19 cellular contexts compared by ENCODE assay signal in genomic region chr7:156635529-156636385, GRCh38. TPM values are rescaled to one million over a fixed set of nuclear protein-coding genes. Genes with fewer than 3 reads are reported as not detected.
DNase-seq lines count a peak whose midpoint lies in the region; ATAC-seq, FAIRE-seq and TF ChIP-seq lines count a peak whose summit lies in the region.
"Had no signal": no experiment of that assay in that cellular context is flagged by ENCODE, and none has a peak within 500 bp of the region (broad histone marks: within the 10 kb centered on the region; RNA-seq: fewer than 3 reads in every experiment).

No MANE protein-coding gene starts in this region.

- H2AFZ ChIP-seq in K562 (ENCODE audit: low read depth, low read length), result no peak overlapping the region
- H2AFZ ChIP-seq: GM23338 had no signal

- H3K4me1 ChIP-seq in HEK293 (ENCODE audit: control insufficient read depth, insufficient read depth, low read length) (no peaks in the 10 kb centered on the region), K562 (replicated peaks in 1 of 2; ENCODE audit: control insufficient read depth in 2 of 2, insufficient read depth in 2 of 2, low read length in 2 of 2) (peaks cover 0 to 13% of the 10 kb centered on the region in 2 experiments; a peak in 4 of 5 replicates)
- H3K4me1 ChIP-seq: A549, BE2C had no signal

- H3K4me1 Mint-ChIP-seq in activated CD8-positive, alpha-beta memory T cell treated with anti-CD3 and anti-CD28 coated beads, Interleukin-2, amount 10 ng/mL, durations not matched to agents 7 days and 5 days, result peaks cover 10% of the 10 kb centered on the region
- H3K4me1 Mint-ChIP-seq in activated naive CD4-positive, alpha-beta T cell treated with anti-CD3 and anti-CD28 coated beads, Interleukin-2, amount 10 ng/mL, durations not matched to agents 7 days and 5 days, result peaks cover 11% of the 10 kb centered on the region

- no peaks in the 10 kb centered on the region for H3K9me3 Mint-ChIP-seq in activated CD8-positive, alpha-beta memory T cell treated with anti-CD3 and anti-CD28 coated beads, Interleukin-2, amount 10 ng/mL, durations not matched to agents 7 days and 5 days (ENCODE audit: low read depth)
- H3K9me3 Mint-ChIP-seq in activated naive CD4-positive, alpha-beta T cell treated with anti-CD3 and anti-CD28 coated beads, Interleukin-2, amount 10 ng/mL, durations not matched to agents 7 days and 5 days, result peaks cover 7% of the 10 kb centered on the region

- ATAC-seq in K562, result no peak
- ATAC-seq in activated CD8-positive, alpha-beta memory T cell treated with anti-CD3 and anti-CD28 coated beads, Interleukin-2, amount 10 ng/mL, durations not matched to agents 7 days and 5 days, result no peak
- ATAC-seq: A549, GM23338 had no signal

- H3K9me3 ChIP-seq in HEK293 (ENCODE audit: control insufficient read depth, insufficient read depth, low read depth, low read length) (no peaks in the 10 kb centered on the region), K562 (replicated peaks; ENCODE audit: control insufficient read depth, insufficient read depth, low read depth, low read length) (no peaks in the 10 kb centered on the region)
- H3K9me3 ChIP-seq: BE2C had no signal

- no peaks in the 10 kb centered on the region for H3K36me3 ChIP-seq in HEK293 (ENCODE audit: control insufficient read depth in 2 of 2, insufficient read depth in 1 of 2, low read length in 2 of 2)
- H3K36me3 ChIP-seq in K562 (ENCODE audit: control insufficient read depth, insufficient read depth, low read length), result peaks cover 3% of the 10 kb centered on the region; the same call in 1 of the 3 replicates
- H3K36me3 ChIP-seq: BE2C had no signal

- H3K4me3 Mint-ChIP-seq in activated CD8-positive, alpha-beta memory T cell treated with anti-CD3 and anti-CD28 coated beads, Interleukin-2, amount 10 ng/mL, durations not matched to agents 7 days and 5 days, result no peak overlapping the region
- no peak overlapping the region for H3K4me3 Mint-ChIP-seq in activated naive CD4-positive, alpha-beta T cell treated with anti-CD3 and anti-CD28 coated beads, Interleukin-2, amount 10 ng/mL, durations not matched to agents 7 days and 5 days
- H3K4me3 Mint-ChIP-seq: GM23338 had no signal

- CTCF ChIA-PET in HEK293 (lab: Yijun Ruan, JAX) (no interaction called here), K562 (lab: Yijun Ruan, JAX; ENCODE audit: low intra/inter-chr PET ratio) (no interaction called here)
- CTCF ChIA-PET in activated CD8-positive, alpha-beta memory T cell treated with anti-CD3 and anti-CD28 coated beads, Interleukin-2, amount 10 ng/mL, durations not matched to agents 7 days and 5 days (lab: Charles Lee), result no interaction called here
- CTCF ChIA-PET in activated naive CD4-positive, alpha-beta T cell treated with anti-CD3 and anti-CD28 coated beads, Interleukin-2, amount 10 ng/mL, durations not matched to agents 7 days and 5 days (lab: Charles Lee), result interaction anchor here (1.1 kb wide), 1 partner anchor 9 kb away, joined by 4 read pairs; no protein-coding TSS in a partner anchor

- DNase-seq in NCI-H748 (lab: John Stamatoyannopoulos, UW; ENCODE audit: unreplicated experiment) (peak; percentile 27), NCI-H748 treated with DMSO at 0.1 percent for 48 hours (lab: John Stamatoyannopoulos, UW) (no peak), DMS79 (lab: John Stamatoyannopoulos, UW) (peak; percentile 37), K562 (ENCODE audit: extremely low read depth in 1 of 4, low spot score in 3 of 4) (peak in 1 of 4 experiments; percentile 35), NCI-H82 (lab: John Stamatoyannopoulos, UW) (no peak)
- DNase-seq in activated CD8-positive, alpha-beta memory T cell treated with anti-CD3 and anti-CD28 coated beads, Interleukin-2, amount 10 ng/mL, durations not matched to agents 7 days and 5 days, result no peak
- no peak for DNase-seq in activated naive CD4-positive, alpha-beta T cell treated with anti-CD3 and anti-CD28 coated beads, Interleukin-2, amount 10 ng/mL, durations not matched to agents 7 days and 5 days
- DNase-seq: BE2C; CD4-positive, alpha-beta memory T cell; DND-41; GDM1; H7 had no signal

- H3K27ac Mint-ChIP-seq in activated CD8-positive, alpha-beta memory T cell treated with anti-CD3 and anti-CD28 coated beads, Interleukin-2, amount 10 ng/mL, durations not matched to agents 7 days and 5 days, result no peak overlapping the region
- no peak overlapping the region for H3K27ac Mint-ChIP-seq in activated naive CD4-positive, alpha-beta T cell treated with anti-CD3 and anti-CD28 coated beads, Interleukin-2, amount 10 ng/mL, durations not matched to agents 7 days and 5 days
- H3K27ac Mint-ChIP-seq: CD4-positive, alpha-beta memory T cell; GM23338 had no signal

- H3K27me3 Mint-ChIP-seq in activated CD8-positive, alpha-beta memory T cell treated with anti-CD3 and anti-CD28 coated beads, Interleukin-2, amount 10 ng/mL, durations not matched to agents 7 days and 5 days, result peaks cover 39% of the 10 kb centered on the region
- H3K27me3 Mint-ChIP-seq in activated naive CD4-positive, alpha-beta T cell treated with anti-CD3 and anti-CD28 coated beads, Interleukin-2, amount 10 ng/mL, durations not matched to agents 7 days and 5 days, result peaks cover 16% of the 10 kb centered on the region
- H3K27me3 Mint-ChIP-seq: IgD-negative memory B cell had no signal

- no peak overlapping the region for H3K4me2 ChIP-seq in K562 (ENCODE audit: insufficient read depth, low read length)
- H3K4me2 ChIP-seq: A549, GM23338 had no signal

- in situ Hi-C loops in K562 (cut with MboI), result no loop called here

- 51% methylated on average over 7 of the region's 7 CpGs for WGBS in K562 (ENCODE audit: insufficient coverage, low coverage, missing lambda C conversion rate)

- peaks cover 51% of the 10 kb centered on the region for H3K79me2 ChIP-seq in K562 (ENCODE audit: control insufficient read depth, insufficient read depth, low read length)

- no peak overlapping the region for H3K4me3 ChIP-seq in HEK293 (ENCODE audit: low read depth, low read length)
- no peak overlapping the region for H3K4me3 ChIP-seq in K562
- H3K4me3 ChIP-seq: A549, GM23338 had no signal

- no peaks in the 10 kb centered on the region for H3K27me3 ChIP-seq in K562 (ENCODE audit: control insufficient read depth in 2 of 2, insufficient read depth in 2 of 2, low read length in 2 of 2)
- H3K27me3 ChIP-seq: BE2C had no signal

- TF ChIP-seq RAD21 in K562 (CRISPR knock-in tag; conservative IDR thresholded peaks at IDR 0.05 in 1 of 2, IDR thresholded peaks at IDR 0.05 in 1 of 2), result no peak

- no peak for TF ChIP-seq EP300 in K562 (IDR thresholded peaks at IDR 0.05; ENCODE audit: low read length)

- H4K20me1 ChIP-seq in K562 (replicated peaks; ENCODE audit: control insufficient read depth, insufficient read depth, low read length), result no peaks in the 10 kb centered on the region

- intact Hi-C loops in K562 (cut with micrococcal nuclease), result no loop called here

- H3K9ac ChIP-seq in K562 (ENCODE audit: insufficient read depth in 1 of 2, low read depth in 2 of 2, low read length in 2 of 2), result no peak overlapping the region

- H3K27ac ChIP-seq in HEK293 (ENCODE audit: extremely low read depth, low read depth, low read length), result no peak overlapping the region
- no peak overlapping the region for H3K27ac ChIP-seq in K562 (ENCODE audit: extremely low read depth, low read depth, low read length)
- H3K27ac ChIP-seq: A549, C4-2B had no signal

- H3K36me3 Mint-ChIP-seq in activated CD8-positive, alpha-beta memory T cell treated with anti-CD3 and anti-CD28 coated beads, Interleukin-2, amount 10 ng/mL, durations not matched to agents 7 days and 5 days, result peaks cover 9% of the 10 kb centered on the region
- peaks cover 4% of the 10 kb centered on the region for H3K36me3 Mint-ChIP-seq in activated naive CD4-positive, alpha-beta T cell treated with anti-CD3 and anti-CD28 coated beads, Interleukin-2, amount 10 ng/mL, durations not matched to agents 7 days and 5 days

- TF ChIP-seq POLR2A in K562 (conservative IDR thresholded peaks at IDR 0.05), result no peak

- no TSS peak for BruUV-seq in K562 (replicated peaks; lab: Mats Ljungman, UMichigan)

- H3K9me1 ChIP-seq in K562 (ENCODE audit: control insufficient read depth, insufficient read depth, low read length), result no peaks in the 10 kb centered on the region

- no peak for FAIRE-seq in K562 (lab: Jason Lieb, UNC)
- FAIRE-seq: A549, D721Med, GM12892 had no signal

- POLR2A ChIA-PET in HEK293 (lab: Yijun Ruan, JAX), result no interaction called here
- POLR2A ChIA-PET in K562 (lab: Yijun Ruan, JAX), result no interaction called here

- TF ChIP-seq CTCF in HEK293 (tag by site-specific recombination; IDR thresholded peaks at IDR 0.05) (no peak), K562 (IDR thresholded peaks at IDR 0.05 in 2 of 3, conservative IDR thresholded peaks at IDR 0.05 in 1 of 3; ENCODE audit: insufficient read depth in 2 of 3, low read depth in 1 of 3, low read length in 3 of 3) (no peak)

TF ChIP-seq in HEK293, 187 proteins besides CTCF, POLR2A, EP300 and RAD21 (continues in another document):
- TF ChIP-seq ZNF624 (tag by site-specific recombination; IDR thresholded peaks at IDR 0.05), result no peak

TF ChIP-seq in K562, 482 proteins besides CTCF, POLR2A, EP300 and RAD21 (continues in another document):
- TF ChIP-seq TEAD1 (CRISPR knock-in tag; IDR thresholded peaks at IDR 0.05) (no peak), NR2C1 (IDR thresholded peaks at IDR 0.05) (no peak), NR2C1 (tag; IDR thresholded peaks at IDR 0.05) (no peak), NFIC (IDR thresholded peaks at IDR 0.05) (peak; percentile 74)

RNA-seq across cellular contexts. Expression of gene RNF32, which starts 4.8 kb away (rescaled TPM):
- total RNA-seq in K562 (2011; cell fraction: chromatin; rRNA removed; ENCODE audit: low replicate concordance), result 1.6 and 7.1 TPM in 2 replicates
- total RNA-seq in K562 (2011; cell fraction: nucleolus; rRNA removed), result 1.3 and 1.8 TPM in 2 replicates
- 2.5 and 5.6 TPM in 2 replicates for total RNA-seq in K562 (2011; cell fraction: nucleoplasm; rRNA removed)
- total RNA-seq in K562 (2014; rRNA removed) (2.6 and 4.1 TPM in 2 replicates), K562 (2014; rRNA removed; fragmentation: Illumina TruSeq; extraction: Trizol) (4.7 and 5.9 TPM in 2 replicates), K562 (2015; rRNA removed; fragmentation: Illumina TruSeq; extraction: Trizol) (4.1 and 4.3 TPM in 2 replicates), K562 (2021) (3.9 and 4.6 TPM in 2 replicates)
- polyA plus RNA-seq in K562 (2011; rRNA removed) (3.7 and 5.7 TPM in 2 replicates), K562 (2014; fragmentation: Illumina TruSeq; extraction: Trizol) (5.2 and 7.0 TPM in 2 replicates), K562 (2014; fragmentation: Nextera tagmentation; extraction: Ambion mirVana) (1 to 10 TPM; 3.2 to 3.7 TPM), K562 (2014; rRNA removed) (5.2 and 5.3 TPM in 2 replicates)
- 1.5 and 1.9 TPM in 2 replicates for polyA plus RNA-seq in K562 (2011; cell fraction: cytosol; rRNA removed)
- polyA plus RNA-seq in K562 (2011; cell fraction: nucleus; rRNA removed), result 4.2 and 6.4 TPM in 2 replicates
- polyA plus RNA-seq in K562 (2012), result 6.1 and 10.5 TPM in 2 replicates
- polyA minus RNA-seq in K562 (2011; rRNA and poly(A)+ RNA removed), result 1.8 and 2.7 TPM in 2 replicates
- 1.0 TPM in 1 of 2 replicates, not detected in the other for polyA minus RNA-seq in K562 (2011; cell fraction: cytosol; rRNA and poly(A)+ RNA removed)
- 1.8 and 2.4 TPM in 2 replicates for polyA minus RNA-seq in K562 (2011; cell fraction: nucleus; rRNA and poly(A)+ RNA removed)
- total RNA-seq in activated CD8-positive, alpha-beta memory T cell treated with anti-CD3 and anti-CD28 coated beads, Interleukin-2, amount 10 ng/mL, durations not matched to agents 7 days and 5 days, result 1 to 10 TPM; 2.0 to 2.9 TPM

Comparison
In these comparisons a context has a peak if more than half of its experiments do, and no peak if none do; other contexts are left out.
1. DNase-seq: peak in NCI-H748 (single experiment) and DMS79 (single experiment); none in NCI-H748 treated with DMSO at 0.1 percent for 48 hours (single experiment), NCI-H82 (single experiment), activated CD8-positive, alpha-beta memory T cell treated with anti-CD3 and anti-CD28 coated beads, Interleukin-2, amount 10 ng/mL, durations not matched to agents 7 days and 5 days (single experiment) and activated naive CD4-positive, alpha-beta T cell treated with anti-CD3 and anti-CD28 coated beads, Interleukin-2, amount 10 ng/mL, durations not matched to agents 7 days and 5 days (single experiment).